20 cellular contexts compared by ENCODE assay signal in genomic region chr1:172265905-172266304, GRCh38.
DNase-seq lines count a peak whose midpoint lies in the region; ATAC-seq, FAIRE-seq and TF ChIP-seq lines count a peak whose summit lies in the region.
"Had no signal": no experiment of that assay in that cellular context is flagged by ENCODE, and none has a peak within 500 bp of the region (broad histone marks: within the 10 kb centered on the region; RNA-seq: fewer than 3 reads in every experiment).

No MANE protein-coding gene starts in this region.

- peak overlapping the region; percentile 2; the same call in 1 of the 2 replicates for H3K27ac ChIP-seq in Panc1 (ENCODE audit: low read length)
- no peak overlapping the region for H3K27ac ChIP-seq in K562 (ENCODE audit: extremely low read depth, low read depth, low read length)
- H3K27ac ChIP-seq: C4-2B, HL-60 had no signal

- WGBS in K562 (ENCODE audit: insufficient coverage, low coverage, missing lambda C conversion rate) = 0% methylated on average over 1 of the region's 1 CpG

- in situ Hi-C loops in Panc1 (cut with HindIII; ENCODE audit: low pct_unique_long_range_greater_than_20kb, low sequenced_read_pairs) (no loop called here), K562 (cut with MboI) (no loop called here)

- FAIRE-seq in K562 (lab: Jason Lieb, UNC) = no peak
- FAIRE-seq: GM12892, GM19239, H1 had no signal

- H3K4me3 ChIP-seq in Panc1 (ENCODE audit: low read depth in 2 of 2, low read length in 2 of 2) (no peak overlapping the region), K562 (no peak overlapping the region)

- H3K36me3 ChIP-seq in Panc1 (ENCODE audit: control insufficient read depth, insufficient read depth, low read length) (no peaks in the 10 kb centered on the region), K562 (ENCODE audit: control insufficient read depth, insufficient read depth, low read length) (no peaks in the 10 kb centered on the region)
- H3K36me3 ChIP-seq: BE2C had no signal

- H3K9ac ChIP-seq in K562 (ENCODE audit: insufficient read depth in 1 of 2, low read depth in 2 of 2, low read length in 2 of 2) = no peak overlapping the region

- no peak overlapping the region for H2AFZ ChIP-seq in K562 (ENCODE audit: low read depth, low read length)

- H3K4me1 ChIP-seq in Panc1 (ENCODE audit: control insufficient read depth, insufficient read depth, low read length) (peaks cover 14% of the 10 kb centered on the region), K562 (replicated peaks in 1 of 2; ENCODE audit: control insufficient read depth in 2 of 2, insufficient read depth in 2 of 2, low read length in 2 of 2) (no peaks in the 10 kb centered on the region)
- H3K4me1 ChIP-seq: BE2C had no signal

- no TSS peak for BruUV-seq in Panc1 (replicated peaks; lab: Mats Ljungman, UMichigan)
- BruUV-seq in K562 (replicated peaks; lab: Mats Ljungman, UMichigan) = no TSS peak

- H3K9me3 Mint-ChIP-seq in activated naive CD8-positive, alpha-beta T cell treated with anti-CD3 and anti-CD28 coated beads, Interleukin-2, amount 50 U/mL, for 24 hours = peaks cover 21% of the 10 kb centered on the region
- peaks cover 13% of the 10 kb centered on the region for H3K9me3 Mint-ChIP-seq in activated naive CD8-positive, alpha-beta T cell treated with anti-CD3 and anti-CD28 coated beads for 36 hours

- H3K4me3 Mint-ChIP-seq in activated naive CD8-positive, alpha-beta T cell treated with anti-CD3 and anti-CD28 coated beads, Interleukin-2, amount 50 U/mL, for 24 hours = no peak overlapping the region
- no peak overlapping the region for H3K4me3 Mint-ChIP-seq in activated naive CD8-positive, alpha-beta T cell treated with anti-CD3 and anti-CD28 coated beads for 36 hours
- H3K4me3 Mint-ChIP-seq: CD8-positive, alpha-beta T cell; HFFc6 had no signal

- peaks cover 39% of the 10 kb centered on the region for H3K4me1 Mint-ChIP-seq in activated naive CD8-positive, alpha-beta T cell treated with anti-CD3 and anti-CD28 coated beads, Interleukin-2, amount 50 U/mL, for 24 hours
- peaks cover 27% of the 10 kb centered on the region for H3K4me1 Mint-ChIP-seq in activated naive CD8-positive, alpha-beta T cell treated with anti-CD3 and anti-CD28 coated beads for 36 hours

- H3K9me1 ChIP-seq in K562 (ENCODE audit: control insufficient read depth, insufficient read depth, low read length) = no peaks in the 10 kb centered on the region

- TF ChIP-seq CTCF in Panc1 (IDR thresholded peaks at IDR 0.05) = no peak
- no peak for TF ChIP-seq CTCF in K562 (IDR thresholded peaks at IDR 0.05 in 2 of 3, conservative IDR thresholded peaks at IDR 0.05 in 1 of 3; ENCODE audit: insufficient read depth in 2 of 3, low read depth in 1 of 3, low read length in 3 of 3)

- intact Hi-C loops in Panc1 (cut with micrococcal nuclease; ENCODE audit: unreplicated experiment) = no loop called here
- intact Hi-C loops in K562 (cut with micrococcal nuclease) = no loop called here

- TF ChIP-seq RAD21 in K562 (CRISPR knock-in tag; conservative IDR thresholded peaks at IDR 0.05 in 1 of 2, IDR thresholded peaks at IDR 0.05 in 1 of 2) = no peak

- DNase-seq in activated naive CD8-positive, alpha-beta T cell treated with anti-CD3 and anti-CD28 coated beads, Interleukin-2, amount 50 U/mL, for 24 hours = no peak
- DNase-seq in activated naive CD8-positive, alpha-beta T cell treated with anti-CD3 and anti-CD28 coated beads for 36 hours = no peak
- DNase-seq in Panc1 (ENCODE audit: low read depth, low spot score) = no peak
- DNase-seq in K562 (ENCODE audit: extremely low read depth in 1 of 4, low spot score in 3 of 4) = no peak
- DNase-seq in DMS53 treated with DMSO at 0.1 percent for 48 hours (lab: John Stamatoyannopoulos, UW; ENCODE audit: unreplicated experiment) = no peak
- no peak for DNase-seq in foreskin melanocyte
- DNase-seq: BE2C; CD8-positive, alpha-beta T cell; COR-L47; DMS153; DND-41; GDM1; HCEC 1CT; HFFc6 had no signal

- ATAC-seq in activated naive CD8-positive, alpha-beta T cell treated with anti-CD3 and anti-CD28 coated beads, Interleukin-2, amount 50 U/mL, for 24 hours = peak; percentile 27
- ATAC-seq in Panc1 = no peak
- no peak for ATAC-seq in K562
- ATAC-seq in HG03469 (IDR thresholded peaks at IDR 0.05; ENCODE audit: unreplicated experiment) = no peak
- ATAC-seq: CD8-positive, alpha-beta T cell had no signal

- CTCF ChIA-PET in Panc1 (lab: Charles Lee) (no interaction called here), K562 (lab: Yijun Ruan, JAX; ENCODE audit: low intra/inter-chr PET ratio) (no interaction called here)

- POLR2A ChIA-PET in Panc1 (lab: Charles Lee) = no interaction called here
- POLR2A ChIA-PET in K562 (lab: Yijun Ruan, JAX) = no interaction called here

- no peaks in the 10 kb centered on the region for H3K27me3 Mint-ChIP-seq in activated naive CD8-positive, alpha-beta T cell treated with anti-CD3 and anti-CD28 coated beads, Interleukin-2, amount 50 U/mL, for 24 hours
- H3K27me3 Mint-ChIP-seq in activated naive CD8-positive, alpha-beta T cell treated with anti-CD3 and anti-CD28 coated beads for 36 hours = no peaks in the 10 kb centered on the region

- H3K4me2 ChIP-seq in K562 (ENCODE audit: insufficient read depth, low read length) = no peak overlapping the region

- H4K20me1 ChIP-seq in K562 (replicated peaks; ENCODE audit: control insufficient read depth, insufficient read depth, low read length) = no peaks in the 10 kb centered on the region

- TF ChIP-seq POLR2A in K562 (conservative IDR thresholded peaks at IDR 0.05) = no peak

- H3K36me3 Mint-ChIP-seq in activated naive CD8-positive, alpha-beta T cell treated with anti-CD3 and anti-CD28 coated beads, Interleukin-2, amount 50 U/mL, for 24 hours (ENCODE audit: low read depth) = peaks cover 6% of the 10 kb centered on the region
- H3K36me3 Mint-ChIP-seq in activated naive CD8-positive, alpha-beta T cell treated with anti-CD3 and anti-CD28 coated beads for 36 hours = peaks cover 9% of the 10 kb centered on the region

- H3K9me3 ChIP-seq in Panc1 (ENCODE audit: control insufficient read depth, insufficient read depth, low read depth, low read length) (peaks cover 5% of the 10 kb centered on the region; the same call in 1 of the 2 replicates), K562 (replicated peaks; ENCODE audit: control insufficient read depth, insufficient read depth, low read depth, low read length) (no peaks in the 10 kb centered on the region)
- H3K9me3 ChIP-seq: BE2C had no signal

- H3K27me3 ChIP-seq in Panc1 (ENCODE audit: control insufficient read depth, insufficient read depth, low read length) = no peaks in the 10 kb centered on the region
- H3K27me3 ChIP-seq in K562 (ENCODE audit: control insufficient read depth in 2 of 2, insufficient read depth in 2 of 2, low read length in 2 of 2) = no peaks in the 10 kb centered on the region
- H3K27me3 ChIP-seq: BE2C had no signal

- no peaks in the 10 kb centered on the region for H3K79me2 ChIP-seq in K562 (ENCODE audit: control insufficient read depth, insufficient read depth, low read length)

- H3K27ac Mint-ChIP-seq in activated naive CD8-positive, alpha-beta T cell treated with anti-CD3 and anti-CD28 coated beads, Interleukin-2, amount 50 U/mL, for 24 hours = peak overlapping the region; percentile 78
- H3K27ac Mint-ChIP-seq in activated naive CD8-positive, alpha-beta T cell treated with anti-CD3 and anti-CD28 coated beads for 36 hours = no peak overlapping the region
- H3K27ac Mint-ChIP-seq: CD8-positive, alpha-beta T cell; HFFc6 had no signal

- TF ChIP-seq EP300 in K562 (IDR thresholded peaks at IDR 0.05; ENCODE audit: low read length) = no peak

TF ChIP-seq in K562, 482 proteins besides CTCF, POLR2A, EP300 and RAD21:
- TF ChIP-seq C11orf30 (IDR thresholded peaks at IDR 0.05; ENCODE audit: low read depth) = 0 out of 2 replicates have a peak, but pooled peaks have one; percentile 10
- no peak for TF ChIP-seq FOXJ3 (CRISPR knock-in tag; IDR thresholded peaks at IDR 0.05)
- TF ChIP-seq ERF (CRISPR knock-in tag; IDR thresholded peaks at IDR 0.05) = no peak
- no peak for TF ChIP-seq HBP1 (CRISPR knock-in tag; IDR thresholded peaks at IDR 0.05)
